Comparison of ENCODE assay signal across 17 cellular contexts in the genomic region with DNA sequence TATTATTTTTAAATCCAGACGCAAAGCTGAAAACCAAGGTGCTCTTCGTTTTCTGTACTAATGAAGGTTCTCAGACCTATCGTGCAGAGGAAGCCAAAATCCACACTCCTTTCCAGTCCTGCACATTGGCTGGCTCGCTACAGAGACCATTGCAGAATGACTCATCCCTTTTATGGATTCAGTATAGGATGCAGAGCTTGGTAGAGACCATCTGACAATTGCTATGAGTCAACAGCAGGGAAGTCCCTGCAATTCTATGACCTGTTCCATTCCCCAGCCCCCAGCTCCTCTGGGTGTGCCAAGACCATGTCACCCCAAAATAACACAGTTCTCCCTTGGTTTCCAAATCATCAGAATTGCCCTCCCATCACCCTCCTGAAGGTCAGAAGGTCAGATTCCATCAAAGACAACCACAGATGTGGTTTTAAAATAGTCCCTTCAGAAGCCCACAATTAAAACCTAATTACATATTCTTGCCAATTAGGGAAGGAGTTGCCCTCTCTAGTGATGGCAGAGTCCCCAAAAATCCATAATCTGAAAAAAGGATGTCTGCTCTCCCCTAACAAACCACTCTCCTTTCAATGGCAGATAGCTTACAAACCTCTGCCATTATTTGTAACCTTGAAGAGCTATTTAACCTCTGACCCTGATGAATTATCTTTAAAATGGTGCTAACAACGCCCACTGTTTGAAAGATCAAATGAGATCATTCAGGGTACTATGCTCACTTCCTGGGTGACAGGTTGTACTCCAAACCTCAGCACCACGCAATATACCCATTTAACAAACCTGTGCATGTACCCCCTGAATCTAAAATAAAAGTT.
A peak's percentile ranks its signal among the peaks of the same experiment; 100 is the strongest.
DNase-seq lines count a peak whose midpoint lies in the region; ATAC-seq and TF ChIP-seq lines count a peak whose summit lies in the region.
"Had no signal": no experiment of that assay in that cellular context is flagged by ENCODE, and none has a peak within 500 bp of the region (broad histone marks: within the 10 kb centered on the region; RNA-seq: fewer than 3 reads in every experiment).

No MANE protein-coding gene starts in this region.

- H4K20me1 ChIP-seq in HCT116 (ENCODE audit: insufficient read depth) (no peaks in the 10 kb centered on the region), PC-3 (ENCODE audit: low read length) (no peaks in the 10 kb centered on the region)

- H3K27me3 Mint-ChIP-seq in type B pancreatic cell, result peaks cover 4% of the 10 kb centered on the region

- no peaks in the 10 kb centered on the region for H3K4me1 Mint-ChIP-seq in type B pancreatic cell (ENCODE audit: unreplicated experiment)
- H3K4me1 Mint-ChIP-seq: CD4-positive, alpha-beta memory T cell had no signal

- H3K27ac ChIP-seq in HCT116 (ENCODE audit: low read depth, low read length) (no peak overlapping the region), PC-3 (ENCODE audit: low read length) (no peak overlapping the region)
- H3K27ac ChIP-seq: cardiac muscle cell, testis had no signal

- TF ChIP-seq CTCF in HCT116 (IDR thresholded peaks at IDR 0.05 in 2 of 3, conservative IDR thresholded peaks at IDR 0.05 in 1 of 3; ENCODE audit: borderline replicate concordance in 1 of 3, insufficient read depth in 1 of 3, low read depth in 2 of 3, low read length in 2 of 3) (no peak), PC-3 (conservative IDR thresholded peaks at IDR 0.05; ENCODE audit: low read depth, low read length) (no peak), type B pancreatic cell (conservative IDR thresholded peaks at IDR 0.05) (no peak)

- no peaks in the 10 kb centered on the region for H3K9me3 ChIP-seq in HCT116 (ENCODE audit: control insufficient read depth in 1 of 2, insufficient read depth in 1 of 2, low read depth in 1 of 2, low read length in 2 of 2)
- no peaks in the 10 kb centered on the region for H3K9me3 ChIP-seq in PC-3 (ENCODE audit: low read length)
- H3K9me3 ChIP-seq: testis had no signal

- H3K9me2 ChIP-seq in HCT116 (ENCODE audit: insufficient read depth) (no peaks in the 10 kb centered on the region), PC-3 (replicated peaks; ENCODE audit: low read length) (no peaks in the 10 kb centered on the region)

- H3K4me1 ChIP-seq in HCT116 (ENCODE audit: control insufficient read depth in 1 of 2, insufficient read depth in 2 of 2, low read length in 2 of 2) (peaks cover 3 to 8% of the 10 kb centered on the region in 2 experiments; a peak in 2 of 4 replicates), PC-3 (ENCODE audit: insufficient read depth, low read length) (no peaks in the 10 kb centered on the region)
- H3K4me1 ChIP-seq: testis had no signal

- RAD21 ChIA-PET in HCT116 (lab: Charles Lee; ENCODE audit: low non-redundant PET in 1 of 2, low total read pairs in 2 of 2, uncharacterized antibody in 2 of 2, unreplicated experiment in 2 of 2), result no interaction called here

- no peaks in the 10 kb centered on the region for H3F3A ChIP-seq in PC-3 (ENCODE audit: low read length, unreplicated experiment)

- no peak overlapping the region for H3K4me3 Mint-ChIP-seq in type B pancreatic cell
- H3K4me3 Mint-ChIP-seq: CD4-positive, alpha-beta memory T cell had no signal

- TF ChIP-seq RAD21 in HCT116 (IDR thresholded peaks at IDR 0.05; ENCODE audit: low read depth), result no peak

- no peak overlapping the region for H3K9ac ChIP-seq in HCT116 (ENCODE audit: low read length)
- H3K9ac ChIP-seq in PC-3 (ENCODE audit: low read length), result no peak overlapping the region

- ATAC-seq in GM18502 (IDR thresholded peaks at IDR 0.05; ENCODE audit: poor library complexity, unreplicated experiment), result peak; percentile 50
- no peak for ATAC-seq in HCT116
- peak; percentile 46; the same call in 1 of the 2 replicates for ATAC-seq in PC-3
- no peak for ATAC-seq in GM18858 (IDR thresholded peaks at IDR 0.05; ENCODE audit: unreplicated experiment)
- ATAC-seq: Right ventricle myocardium inferior had no signal

- H3K27me3 ChIP-seq in HCT116 (ENCODE audit: insufficient read depth, low read length) (peaks cover 21% of the 10 kb centered on the region; the same call in 1 of the 2 replicates), PC-3 (ENCODE audit: low read length) (peaks cover 32% of the 10 kb centered on the region)
- H3K27me3 ChIP-seq: cardiac muscle cell, testis had no signal

- no peaks in the 10 kb centered on the region for H3K36me3 Mint-ChIP-seq in type B pancreatic cell
- H3K36me3 Mint-ChIP-seq: CD4-positive, alpha-beta memory T cell had no signal

- no peaks in the 10 kb centered on the region for H3K9me3 Mint-ChIP-seq in type B pancreatic cell

- H3K4me3 ChIP-seq in HCT116 (replicated peaks in 1 of 2; ENCODE audit: low read depth in 1 of 2, low read length in 2 of 2), result no peak overlapping the region
- H3K4me3 ChIP-seq in PC-3 (ENCODE audit: low read length), result no peak overlapping the region
- H3K4me3 ChIP-seq: cardiac muscle cell, smooth muscle cell, testis had no signal

- no peak for TF ChIP-seq POLR2A in HCT116 (IDR thresholded peaks at IDR 0.05; ENCODE audit: borderline replicate concordance, extremely low read depth, insufficient read depth, insufficient read length)

- H3K27ac Mint-ChIP-seq in type B pancreatic cell, result no peak overlapping the region
- H3K27ac Mint-ChIP-seq: CD4-positive, alpha-beta memory T cell had no signal

- H3K79me2 ChIP-seq in HCT116 (ENCODE audit: insufficient read depth, low read length), result no peaks in the 10 kb centered on the region
- no peaks in the 10 kb centered on the region for H3K79me2 ChIP-seq in PC-3 (ENCODE audit: low read length)

- intact Hi-C loops in HCT116 (cut with micrococcal nuclease), result no loop called here
- intact Hi-C loops in PC-3 (cut with micrococcal nuclease), result no loop called here

- H3K4me2 ChIP-seq in HCT116 (ENCODE audit: low read length), result 0 out of 2 replicates have a peak overlapping the region, but pooled peaks have one; percentile 12
- no peak overlapping the region for H3K4me2 ChIP-seq in PC-3 (ENCODE audit: low read length)
- H3K4me2 ChIP-seq: smooth muscle cell had no signal

- BruUV-seq in HCT116 (replicated peaks; lab: Mats Ljungman, UMichigan), result no TSS peak
- no TSS peak for BruUV-seq in PC-3 (replicated peaks; lab: Mats Ljungman, UMichigan)

- H2AFZ ChIP-seq in HCT116 (ENCODE audit: low read depth, low read length, poor library complexity, severe bottlenecking) (no peak overlapping the region), PC-3 (ENCODE audit: low read length) (no peak overlapping the region)

- CTCF ChIA-PET in HCT116 (lab: Charles Lee) (no interaction called here), PC-3 (lab: Charles Lee) (no interaction called here)

- H3K36me3 ChIP-seq in HCT116 (ENCODE audit: control insufficient read depth in 1 of 2, insufficient read depth in 2 of 2, low read length in 2 of 2) (no peaks in the 10 kb centered on the region), PC-3 (ENCODE audit: low read depth, low read length) (no peaks in the 10 kb centered on the region)
- H3K36me3 ChIP-seq: cardiac muscle cell had no signal

- POLR2A ChIA-PET in HCT116 (lab: Charles Lee), result no interaction called here
- POLR2A ChIA-PET in PC-3 (lab: Charles Lee; ENCODE audit: unreplicated experiment), result no interaction called here

- DNase-seq in HCT116 (ENCODE audit: low read depth, low spot score) (no peak), PC-3 (peak; percentile 29), islet precursor cell (peak; percentile 71), T1000 (lab: John Stamatoyannopoulos, UW) (no peak), type B pancreatic cell (ENCODE audit: extremely low spot score, unreplicated experiment) (no peak)
- no peak for DNase-seq in activated CD4-positive, alpha-beta T cell treated with anti-CD3 and anti-CD28 coated beads for 4 hours
- DNase-seq: activated gamma-delta T cell; CD4-positive, alpha-beta memory T cell; GDM1; NCI-H1105 treated with DMSO at 0.1 percent for 48 hours; NCI-H446 treated with DMSO at 0.1 percent for 48 hours; testis had no signal

TF ChIP-seq in HCT116, 20 proteins besides CTCF, POLR2A, EP300 and RAD21 (continues in another document):
- TF ChIP-seq CEBPB (IDR thresholded peaks at IDR 0.05; ENCODE audit: low read depth), result no peak
- TF ChIP-seq SRF (IDR thresholded peaks at IDR 0.05; ENCODE audit: low read depth), result no peak
- no peak for TF ChIP-seq ZNF274 (IDR thresholded peaks at IDR 0.05; ENCODE audit: low read depth, low read length)
- no peak for TF ChIP-seq ELF1 (IDR thresholded peaks at IDR 0.05; ENCODE audit: borderline replicate concordance, low read depth)
- TF ChIP-seq EZH2phosphoT487 (IDR thresholded peaks at IDR 0.05; ENCODE audit: borderline replicate concordance), result no peak
- TF ChIP-seq POLR2AphosphoS5 (IDR thresholded peaks at IDR 0.05; ENCODE audit: low read depth, low read length), result no peak
- TF ChIP-seq SIN3A (IDR thresholded peaks at IDR 0.05; ENCODE audit: low read depth), result no peak
- TF ChIP-seq, protein P1, sequence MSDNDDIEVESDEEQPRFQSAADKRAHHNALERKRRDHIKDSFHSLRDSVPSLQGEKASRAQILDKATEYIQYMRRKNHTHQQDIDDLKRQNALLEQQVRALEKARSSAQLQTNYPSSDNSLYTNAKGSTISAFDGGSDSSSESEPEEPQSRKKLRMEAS (IDR thresholded peaks at IDR 0.05), result no peak
- no peak for TF ChIP-seq EZH2 (IDR thresholded peaks at IDR 0.05)
- TF ChIP-seq, protein P2, sequence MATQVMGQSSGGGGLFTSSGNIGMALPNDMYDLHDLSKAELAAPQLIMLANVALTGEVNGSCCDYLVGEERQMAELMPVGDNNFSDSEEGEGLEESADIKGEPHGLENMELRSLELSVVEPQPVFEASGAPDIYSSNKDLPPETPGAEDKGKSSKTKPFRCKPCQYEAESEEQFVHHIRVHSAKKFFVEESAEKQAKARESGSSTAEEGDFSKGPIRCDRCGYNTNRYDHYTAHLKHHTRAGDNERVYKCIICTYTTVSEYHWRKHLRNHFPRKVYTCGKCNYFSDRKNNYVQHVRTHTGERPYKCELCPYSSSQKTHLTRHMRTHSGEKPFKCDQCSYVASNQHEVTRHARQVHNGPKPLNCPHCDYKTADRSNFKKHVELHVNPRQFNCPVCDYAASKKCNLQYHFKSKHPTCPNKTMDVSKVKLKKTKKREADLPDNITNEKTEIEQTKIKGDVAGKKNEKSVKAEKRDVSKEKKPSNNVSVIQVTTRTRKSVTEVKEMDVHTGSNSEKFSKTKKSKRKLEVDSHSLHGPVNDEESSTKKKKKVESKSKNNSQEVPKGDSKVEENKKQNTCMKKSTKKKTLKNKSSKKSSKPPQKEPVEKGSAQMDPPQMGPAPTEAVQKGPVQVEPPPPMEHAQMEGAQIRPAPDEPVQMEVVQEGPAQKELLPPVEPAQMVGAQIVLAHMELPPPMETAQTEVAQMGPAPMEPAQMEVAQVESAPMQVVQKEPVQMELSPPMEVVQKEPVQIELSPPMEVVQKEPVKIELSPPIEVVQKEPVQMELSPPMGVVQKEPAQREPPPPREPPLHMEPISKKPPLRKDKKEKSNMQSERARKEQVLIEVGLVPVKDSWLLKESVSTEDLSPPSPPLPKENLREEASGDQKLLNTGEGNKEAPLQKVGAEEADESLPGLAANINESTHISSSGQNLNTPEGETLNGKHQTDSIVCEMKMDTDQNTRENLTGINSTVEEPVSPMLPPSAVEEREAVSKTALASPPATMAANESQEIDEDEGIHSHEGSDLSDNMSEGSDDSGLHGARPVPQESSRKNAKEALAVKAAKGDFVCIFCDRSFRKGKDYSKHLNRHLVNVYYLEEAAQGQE (IDR thresholded peaks at IDR 0.05; ENCODE audit: low read depth), result no peak
- TF ChIP-seq TCF7L2 (IDR thresholded peaks at IDR 0.05; ENCODE audit: borderline replicate concordance, extremely low read depth, insufficient read depth, insufficient read length), result no peak

Comparison
In these comparisons a context has a peak if more than half of its experiments do, and no peak if none do; other contexts are left out.
1. ATAC-seq: peak in GM18502 (single experiment) and PC-3 (single experiment); none in HCT116 (single experiment) and GM18858 (single experiment).
2. DNase-seq: peak in PC-3 (single experiment) and islet precursor cell (single experiment); none in HCT116 (single experiment), T1000 (single experiment), type B pancreatic cell (single experiment) and activated CD4-positive, alpha-beta T cell treated with anti-CD3 and anti-CD28 coated beads for 4 hours (0 of 2).